ENCODE assay signal across 26 cellular contexts in the genomic region with DNA sequence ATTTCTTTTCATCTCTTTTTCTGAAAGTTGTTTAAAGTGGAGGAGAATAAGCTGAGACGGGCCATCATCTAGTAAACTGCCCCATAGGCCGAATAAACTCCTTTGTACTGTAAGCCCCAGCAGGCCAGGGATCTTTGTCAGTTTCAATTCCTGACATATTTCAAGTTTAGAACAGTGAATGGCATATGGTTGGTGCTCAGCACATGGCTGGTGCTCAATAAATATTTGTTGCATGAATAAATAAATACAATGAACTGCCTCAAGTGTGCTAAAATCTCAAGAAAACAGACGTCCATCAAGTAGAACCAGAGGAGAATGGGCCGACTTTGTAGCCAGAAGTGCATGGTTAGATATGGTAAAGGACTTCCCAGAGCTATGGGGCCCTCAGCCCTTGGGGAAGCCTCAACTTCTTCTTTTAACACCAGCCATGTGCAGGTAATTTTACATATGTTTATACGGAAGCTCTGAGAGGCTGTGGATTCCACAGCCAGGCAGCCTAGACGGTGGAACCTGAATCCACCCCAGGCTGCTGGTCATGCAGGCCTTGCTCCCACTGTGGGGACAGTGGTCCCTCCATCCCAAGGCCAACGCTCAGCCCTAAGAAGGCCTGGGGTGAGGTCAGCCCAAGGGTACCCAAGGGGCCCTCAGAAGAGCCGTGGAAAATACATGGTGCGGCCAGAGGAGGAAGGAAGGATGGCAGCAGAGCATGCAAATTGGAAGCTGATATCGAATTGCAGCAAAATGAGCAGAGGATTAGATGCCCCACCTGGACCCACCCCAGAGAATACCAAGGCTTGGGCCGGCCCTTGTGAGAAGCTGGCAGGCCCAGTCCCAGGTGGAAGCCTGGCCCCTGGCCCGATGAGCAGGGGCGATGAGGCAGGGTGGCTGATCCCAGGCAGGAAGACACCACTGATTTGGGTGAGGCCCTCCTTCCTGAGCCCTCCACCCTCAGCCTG. TPM values are rescaled to one million over a fixed set of nuclear protein-coding genes. Genes with fewer than 3 reads are reported as not detected.
A peak's percentile ranks its signal among the peaks of the same experiment; 100 is the strongest.
DNase-seq lines count a peak whose midpoint lies in the region; ATAC-seq, FAIRE-seq and TF ChIP-seq lines count a peak whose summit lies in the region.
"Had no signal": no experiment of that assay in that cellular context is flagged by ENCODE, and none has a peak within 500 bp of the region (broad histone marks: within the 10 kb centered on the region; RNA-seq: fewer than 3 reads in every experiment).

No MANE protein-coding gene starts in this region.

- DNase-seq in stimulated activated naive CD8-positive, alpha-beta T cell treated with anti-CD3 and anti-CD28 coated beads, Interleukin-15, amount 100 ng/mL, for 72 hours, result no peak
- DNase-seq in RWPE1 (ENCODE audit: low spot score) (no peak), mesenteric fat pad (ENCODE audit: low spot score) (peak; percentile 45), D341Med (ENCODE audit: low spot score) (no peak), D721Med (ENCODE audit: insufficient read length, low spot score) (no peak)
- DNase-seq: activated B cell treated with CpG ODN at 0.5 μM for 24 hours; activated CD4-positive, alpha-beta T cell treated with anti-CD3 and anti-CD28 coated beads, Interleukin-2, amount 50 U/mL, for 4 hours; activated CD8-positive, alpha-beta memory T cell treated with anti-CD3 and anti-CD28 coated beads, Interleukin-2, amount 50 U/mL, for 48 hours; cerebellar nuclear complex; EL; NCI-H1048; NCI-H187; NCI-H774; pancreas; right cardiac atrium had no signal

- peaks cover 27% of the 10 kb centered on the region for H3K4me1 Mint-ChIP-seq in stimulated activated naive CD8-positive, alpha-beta T cell treated with anti-CD3 and anti-CD28 coated beads, Interleukin-15, Interleukin-2, amounts not matched to agents 100 ng/mL and 50 ng/mL, for 24 hours (ENCODE audit: low read depth)
- H3K4me1 Mint-ChIP-seq in stimulated activated naive CD8-positive, alpha-beta T cell treated with anti-CD3 and anti-CD28 coated beads, Interleukin-15, amount 100 ng/mL, for 72 hours, result peaks cover 22% of the 10 kb centered on the region

- H3K27ac Mint-ChIP-seq in stimulated activated naive CD8-positive, alpha-beta T cell treated with anti-CD3 and anti-CD28 coated beads, Interleukin-15, Interleukin-2, amounts not matched to agents 100 ng/mL and 50 ng/mL, for 24 hours, result peak overlapping the region; percentile 31
- H3K27ac Mint-ChIP-seq in stimulated activated naive CD8-positive, alpha-beta T cell treated with anti-CD3 and anti-CD28 coated beads, Interleukin-15, amount 100 ng/mL, for 72 hours, result no peak overlapping the region
- H3K27ac Mint-ChIP-seq: activated B cell treated with CpG ODN at 0.5 μM for 24 hours had no signal

- no peak for FAIRE-seq in D721Med (lab: Jason Lieb, UNC)
- FAIRE-seq: endothelial cell of umbilical vein, GM12892, keratinocyte, pancreas had no signal

- CTCF ChIA-PET in RWPE1 (lab: Yijun Ruan, JAX), result no interaction called here

- ATAC-seq in stimulated activated naive CD8-positive, alpha-beta T cell treated with anti-CD3 and anti-CD28 coated beads, Interleukin-15, amount 100 ng/mL, for 72 hours, result no peak
- no peak for ATAC-seq in GM21367 (IDR thresholded peaks at IDR 0.05; ENCODE audit: unreplicated experiment)
- ATAC-seq: natural killer cell treated with Interleukin-12 subunit alpha and Interleukin-12 subunit beta and Interleukin-15 and Interleukin-18, amount 100 ng/mL, for 72 hours; pancreas; right cardiac atrium had no signal

- peak overlapping the region; percentile 25; the same call in 1 of the 2 replicates for H3K27ac ChIP-seq in RWPE1
- H3K27ac ChIP-seq: pancreas, SJSA1, upper lobe of left lung had no signal

- H3K4me3 Mint-ChIP-seq in stimulated activated naive CD8-positive, alpha-beta T cell treated with anti-CD3 and anti-CD28 coated beads, Interleukin-15, Interleukin-2, amounts not matched to agents 100 ng/mL and 50 ng/mL, for 24 hours, result no peak overlapping the region
- H3K4me3 Mint-ChIP-seq in stimulated activated naive CD8-positive, alpha-beta T cell treated with anti-CD3 and anti-CD28 coated beads, Interleukin-15, amount 100 ng/mL, for 72 hours, result no peak overlapping the region
- H3K4me3 Mint-ChIP-seq: activated B cell treated with CpG ODN at 0.5 μM for 24 hours; natural killer cell treated with Interleukin-12 subunit alpha and Interleukin-12 subunit beta and Interleukin-15 and Interleukin-18, amount 100 ng/mL, for 72 hours had no signal

- TF ChIP-seq CTCF in RWPE1 (conservative IDR thresholded peaks at IDR 0.05; ENCODE audit: low read depth), result no peak
- no peak for TF ChIP-seq CTCF in D721Med (IDR thresholded peaks at IDR 0.05; ENCODE audit: insufficient read depth, missing control alignments)

- no peaks in the 10 kb centered on the region for H3K27me3 Mint-ChIP-seq in stimulated activated naive CD8-positive, alpha-beta T cell treated with anti-CD3 and anti-CD28 coated beads, Interleukin-15, Interleukin-2, amounts not matched to agents 100 ng/mL and 50 ng/mL, for 24 hours
- H3K27me3 Mint-ChIP-seq in stimulated activated naive CD8-positive, alpha-beta T cell treated with anti-CD3 and anti-CD28 coated beads, Interleukin-15, amount 100 ng/mL, for 72 hours, result no peaks in the 10 kb centered on the region

- POLR2A ChIA-PET in RWPE1 (lab: Yijun Ruan, JAX; ENCODE audit: low non-redundant PET), result no interaction called here

- no peaks in the 10 kb centered on the region for H3K9me3 Mint-ChIP-seq in stimulated activated naive CD8-positive, alpha-beta T cell treated with anti-CD3 and anti-CD28 coated beads, Interleukin-15, Interleukin-2, amounts not matched to agents 100 ng/mL and 50 ng/mL, for 24 hours
- no peaks in the 10 kb centered on the region for H3K9me3 Mint-ChIP-seq in stimulated activated naive CD8-positive, alpha-beta T cell treated with anti-CD3 and anti-CD28 coated beads, Interleukin-15, amount 100 ng/mL, for 72 hours
- H3K9me3 Mint-ChIP-seq: activated B cell treated with CpG ODN at 0.5 μM for 24 hours; natural killer cell treated with Interleukin-12 subunit alpha and Interleukin-12 subunit beta and Interleukin-15 and Interleukin-18, amount 100 ng/mL, for 72 hours had no signal

- no peaks in the 10 kb centered on the region for H3K36me3 Mint-ChIP-seq in stimulated activated naive CD8-positive, alpha-beta T cell treated with anti-CD3 and anti-CD28 coated beads, Interleukin-15, Interleukin-2, amounts not matched to agents 100 ng/mL and 50 ng/mL, for 24 hours (ENCODE audit: low read depth)
- H3K36me3 Mint-ChIP-seq: natural killer cell treated with Interleukin-12 subunit alpha and Interleukin-12 subunit beta and Interleukin-15 and Interleukin-18, amount 100 ng/mL, for 72 hours had no signal

RNA-seq across cellular contexts. Expression of gene AQP2, which starts 8.7 kb away (rescaled TPM):
- total RNA-seq in mesenteric fat pad, result not detected
- total RNA-seq: activated B cell treated with CpG ODN at 0.5 μM for 24 hours; endothelial cell of umbilical vein; H4; liver; natural killer cell treated with Interleukin-12 subunit alpha and Interleukin-12 subunit beta and Interleukin-15 and Interleukin-18, amount 100 ng/mL, for 72 hours; RPMI7951; SJSA1 had no signal

RNA-seq across cellular contexts. Expression of gene AQP5, which starts 19.8 kb away (rescaled TPM):
- not detected for total RNA-seq in mesenteric fat pad
- total RNA-seq: activated B cell treated with CpG ODN at 0.5 μM for 24 hours; H4; liver; natural killer cell treated with Interleukin-12 subunit alpha and Interleukin-12 subunit beta and Interleukin-15 and Interleukin-18, amount 100 ng/mL, for 72 hours; RPMI7951; SJSA1 had no signal

RNA-seq across cellular contexts. Expression of gene AQP6, which starts 30.9 kb away (rescaled TPM):
- not detected for total RNA-seq in mesenteric fat pad
- total RNA-seq: activated B cell treated with CpG ODN at 0.5 μM for 24 hours; endothelial cell of umbilical vein; liver; natural killer cell treated with Interleukin-12 subunit alpha and Interleukin-12 subunit beta and Interleukin-15 and Interleukin-18, amount 100 ng/mL, for 72 hours; RPMI7951; SJSA1 had no signal

RNA-seq across cellular contexts. Expression of gene FAIM2, which starts 38.1 kb away (rescaled TPM):
- 0.35 TPM for total RNA-seq in mesenteric fat pad
- total RNA-seq: activated B cell treated with CpG ODN at 0.5 μM for 24 hours, endothelial cell of umbilical vein, SJSA1 had no signal
